In the genomic region with DNA sequence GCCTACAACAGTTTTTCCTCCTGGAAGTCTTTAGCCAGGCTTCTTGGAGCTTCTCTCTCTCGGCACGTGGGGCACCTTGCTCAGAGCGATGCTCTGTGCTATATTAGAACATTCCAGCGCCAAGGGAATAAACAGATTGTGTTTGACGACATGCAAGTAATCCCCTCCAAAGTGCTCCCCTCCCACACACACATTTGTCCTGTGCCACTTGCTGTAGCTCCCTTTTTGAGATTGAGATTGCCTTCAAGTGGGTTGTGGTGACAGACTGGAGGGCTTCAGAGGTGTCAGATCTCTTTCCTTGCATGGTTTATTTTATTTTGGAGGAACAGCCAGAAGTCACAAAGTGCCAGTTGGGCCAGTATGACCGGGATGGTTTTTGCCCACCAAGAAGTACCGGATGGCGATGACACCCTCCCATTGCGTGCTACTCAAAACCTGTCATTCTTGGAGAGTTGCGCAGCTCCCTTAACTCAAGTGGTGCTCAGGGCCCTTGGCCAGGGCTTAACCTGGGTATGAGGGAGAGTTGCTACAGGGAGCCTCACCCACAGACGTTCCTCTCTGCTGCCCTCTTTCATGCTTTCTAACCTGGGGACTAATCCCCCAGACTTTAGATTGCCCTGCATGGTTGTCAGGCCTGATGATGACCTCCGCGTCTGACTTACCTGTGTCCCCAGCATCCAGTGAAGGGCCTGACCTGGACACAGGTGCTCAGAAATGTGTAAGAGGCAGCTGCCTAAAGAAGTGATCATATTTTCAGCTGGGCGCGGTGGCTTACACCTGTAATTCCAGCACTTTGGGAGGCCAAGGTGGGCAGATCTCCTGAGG, we compare ENCODE assay signal across 1 cellular context.
TF ChIP-seq lines count a peak whose summit lies in the region.

No MANE protein-coding gene starts in this region.

TF ChIP-seq in A549, 52 proteins besides CTCF, POLR2A, EP300 and RAD21 (continued from another document):
- TF ChIP-seq, protein P1, sequence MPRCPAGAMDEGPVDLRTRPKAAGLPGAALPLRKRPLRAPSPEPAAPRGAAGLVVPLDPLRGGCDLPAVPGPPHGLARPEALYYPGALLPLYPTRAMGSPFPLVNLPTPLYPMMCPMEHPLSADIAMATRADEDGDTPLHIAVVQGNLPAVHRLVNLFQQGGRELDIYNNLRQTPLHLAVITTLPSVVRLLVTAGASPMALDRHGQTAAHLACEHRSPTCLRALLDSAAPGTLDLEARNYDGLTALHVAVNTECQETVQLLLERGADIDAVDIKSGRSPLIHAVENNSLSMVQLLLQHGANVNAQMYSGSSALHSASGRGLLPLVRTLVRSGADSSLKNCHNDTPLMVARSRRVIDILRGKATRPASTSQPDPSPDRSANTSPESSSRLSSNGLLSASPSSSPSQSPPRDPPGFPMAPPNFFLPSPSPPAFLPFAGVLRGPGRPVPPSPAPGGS (IDR thresholded peaks at IDR 0.05) = no peak
- no peak for TF ChIP-seq RFX5 (IDR thresholded peaks at IDR 0.05)
